Comparison of ENCODE assay signal across 8 cellular contexts in genomic region chr14:75295491-75296338, GRCh38. TPM values are rescaled to one million over a fixed set of nuclear protein-coding genes. Genes with fewer than 3 reads are reported as not detected.
A peak's percentile ranks its signal among the peaks of the same experiment; 100 is the strongest.
DNase-seq lines count a peak whose midpoint lies in the region; ATAC-seq and TF ChIP-seq lines count a peak whose summit lies in the region.

No MANE protein-coding gene starts in this region.

- no peaks in the 10 kb centered on the region for H3K27me3 ChIP-seq in ascending aorta

- H3K4me3 ChIP-seq in ascending aorta = peak overlapping the region; percentile 73 to 78

- no peaks in the 10 kb centered on the region for H3K36me3 Mint-ChIP-seq in T-helper 2 cell treated with Interferon-gamma antibody and Interleukin-4, amounts not matched to agents 5 μg/mL and 100 μg/mL, for 36 hours (ENCODE audit: low read depth)

- peaks cover 10 to 15% of the 10 kb centered on the region in 2 donors for H3K4me1 ChIP-seq in ascending aorta

- H3K9me3 ChIP-seq in ascending aorta = no peaks in the 10 kb centered on the region

- ATAC-seq in HG03571 (IDR thresholded peaks at IDR 0.05; ENCODE audit: unreplicated experiment) = no peak
- ATAC-seq in GM19324 (IDR thresholded peaks at IDR 0.05; ENCODE audit: low FRiP score, unreplicated experiment) = no peak

- peak overlapping the region; percentile 58 for H3K27ac Mint-ChIP-seq in T-helper 2 cell treated with Interferon-gamma antibody and Interleukin-4, amounts not matched to agents 5 μg/mL and 100 μg/mL, for 36 hours

- intact Hi-C loops in ascending aorta (cut with DNase I) = loop anchor here (5.0 to 10.0 kb wide), 3 partner anchors 228 to 801 kb away; partner anchors contain the start of genes ISCA2, NPC2 and ZC2HC1C

- peaks cover 15% of the 10 kb centered on the region for H3K27me3 Mint-ChIP-seq in T-helper 2 cell treated with Interferon-gamma antibody and Interleukin-4, amounts not matched to agents 5 μg/mL and 100 μg/mL, for 36 hours (ENCODE audit: low read depth)

- peak overlapping the region; percentile 91 for H3K4me3 Mint-ChIP-seq in T-helper 2 cell treated with Interferon-gamma antibody and Interleukin-4, amounts not matched to agents 5 μg/mL and 100 μg/mL, for 36 hours

- H3K27ac ChIP-seq in ascending aorta = peak overlapping the region; percentile 93 to 96

- TF ChIP-seq CTCF in GM10266 (IDR thresholded peaks at IDR 0.05; ENCODE audit: control insufficient read depth, insufficient read depth, low read depth, missing control alignments) = peak; percentile 94
- peak; percentile 93 to 99 (median 98) for TF ChIP-seq CTCF in ascending aorta (IDR thresholded peaks at IDR 0.05)

- DNase-seq in GM10266 (ENCODE audit: extremely low spot score) (peak; percentile 73), NCI-H1048 (lab: John Stamatoyannopoulos, UW) (peak; percentile 23), ascending aorta (ENCODE audit: low spot score in 2 of 2) (peak; percentile 49 to 89), hepatic stellate cell (ENCODE audit: low spot score) (peak; percentile 74), putamen (ENCODE audit: low spot score) (peak; percentile 80)
- DNase-seq in T-helper 2 cell treated with Interferon-gamma antibody and Interleukin-4, amounts not matched to agents 5 μg/mL and 100 μg/mL, for 36 hours (ENCODE audit: low spot score) = peak; percentile 74

- H3K9me3 Mint-ChIP-seq in T-helper 2 cell treated with Interferon-gamma antibody and Interleukin-4, amounts not matched to agents 5 μg/mL and 100 μg/mL, for 36 hours = no peaks in the 10 kb centered on the region

- no peaks in the 10 kb centered on the region for H3K36me3 ChIP-seq in ascending aorta

- H3K4me1 Mint-ChIP-seq in T-helper 2 cell treated with Interferon-gamma antibody and Interleukin-4, amounts not matched to agents 5 μg/mL and 100 μg/mL, for 36 hours (ENCODE audit: low read depth) = peaks cover 12% of the 10 kb centered on the region

RNA-seq across cellular contexts. Expression of gene FOS, which starts 17.1 kb away (rescaled TPM):
- 4,268 TPM for total RNA-seq in ascending aorta

Comparison
In these comparisons a context has a peak if more than half of its experiments do, and no peak if none do; other contexts are left out.
1. DNase-seq: peak in every context shown above with its lines; median percentile 80 in putamen; 74 in T-helper 2 cell treated with Interferon-gamma antibody and Interleukin-4, amounts not matched to agents 5 μg/mL and 100 μg/mL, for 36 hours; 74 in hepatic stellate cell; 73 in GM10266; 69 in ascending aorta; 23 in NCI-H1048.